Comparison of ENCODE assay signal across 24 cellular contexts in the genomic region with DNA sequence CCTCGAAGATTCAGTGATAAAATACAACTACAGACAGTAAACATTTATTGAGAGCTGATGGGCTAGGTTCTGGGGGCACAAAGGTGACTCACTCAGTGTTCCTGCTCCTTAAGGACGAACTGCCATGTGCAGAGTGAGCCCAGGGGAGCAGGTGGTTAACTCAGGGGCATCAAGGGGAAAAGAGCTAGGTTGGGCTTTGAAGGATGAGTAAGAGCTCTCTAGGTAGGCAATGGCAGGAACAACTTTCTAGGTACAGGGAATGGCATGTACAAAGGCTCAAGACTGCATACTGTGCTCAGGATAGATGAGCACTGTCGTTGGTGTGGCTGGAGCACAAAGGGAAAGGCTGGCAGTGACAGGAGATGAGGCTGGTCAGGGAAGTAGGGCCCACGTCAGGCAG. TPM values are rescaled to one million over a fixed set of nuclear protein-coding genes. Genes with fewer than 3 reads are reported as not detected.
DNase-seq lines count a peak whose midpoint lies in the region; ATAC-seq and TF ChIP-seq lines count a peak whose summit lies in the region.
"Had no signal": no experiment of that assay in that cellular context is flagged by ENCODE, and none has a peak within 500 bp of the region (broad histone marks: within the 10 kb centered on the region; RNA-seq: fewer than 3 reads in every experiment).

No MANE protein-coding gene starts in this region.

- H3K36me3 ChIP-seq in upper lobe of right lung (peaks cover 9% of the 10 kb centered on the region), ascending aorta (no peaks in the 10 kb centered on the region)
- H3K36me3 ChIP-seq: ovary had no signal

- POLR2A ChIA-PET in HEK293T (lab: Yijun Ruan, JAX), result interaction anchor here (1.3 kb wide), 1 partner anchor 16 kb away, joined by 4 read pairs; the partner anchor contains the start of gene EPB41

- CTCF ChIA-PET in activated naive CD4-positive, alpha-beta T cell treated with anti-CD3 and anti-CD28 coated beads for 36 hours (lab: Charles Lee), result interaction anchor here (1.5 kb wide), 1 partner anchor 136 kb away, joined by 4 read pairs; no protein-coding TSS in a partner anchor
- CTCF ChIA-PET in HEK293T (lab: Yijun Ruan, JAX), result interaction anchor here (1.5 kb wide), 1 partner anchor 20 kb away, joined by 3 read pairs; no protein-coding TSS in a partner anchor

- no peak for DNase-seq in activated naive CD4-positive, alpha-beta T cell treated with anti-CD3 and anti-CD28 coated beads, Interleukin-2, amount 50 U/mL, for 72 hours (ENCODE audit: low spot score in 2 of 2)
- DNase-seq in activated naive CD4-positive, alpha-beta T cell treated with anti-CD3 and anti-CD28 coated beads for 36 hours, result no peak
- DNase-seq in memory B cell (ENCODE audit: low spot score in 2 of 2), result no peak
- no peak for DNase-seq in upper lobe of right lung
- no peak for DNase-seq in HEK293T (ENCODE audit: extremely low spot score)
- no peak for DNase-seq in NCI-H524 treated with DMSO at 0.1 percent for 48 hours (lab: John Stamatoyannopoulos, UW)
- DNase-seq in ascending aorta (ENCODE audit: low spot score in 2 of 2), result no peak
- DNase-seq: activated CD4-positive, alpha-beta memory T cell treated with anti-CD3 and anti-CD28 coated beads for 36 hours; activated naive CD8-positive, alpha-beta T cell treated with anti-CD3 and anti-CD28 coated beads, Interleukin-2, amount 50 U/mL, for 24 hours; dorsolateral prefrontal cortex; islet precursor cell; NCI-H1048; NCI-H187 treated with DMSO at 0.1 percent for 48 hours; NCI-H526 treated with DMSO at 0.1 percent for 48 hours; stomach; tibial artery had no signal

- H3K27me3 Mint-ChIP-seq in activated naive CD4-positive, alpha-beta T cell treated with anti-CD3 and anti-CD28 coated beads for 36 hours (ENCODE audit: low read depth), result no peaks in the 10 kb centered on the region
- H3K27me3 Mint-ChIP-seq in activated T-helper 17 cell treated with anti-CD3 and anti-CD28 coated beads, Interleukin-2, amount 50 U/mL, for 72 hours, result no peaks in the 10 kb centered on the region
- no peaks in the 10 kb centered on the region for H3K27me3 Mint-ChIP-seq in memory B cell
- H3K27me3 Mint-ChIP-seq: activated CD4-positive, alpha-beta memory T cell treated with anti-CD3 and anti-CD28 coated beads for 36 hours; activated naive CD8-positive, alpha-beta T cell treated with anti-CD3 and anti-CD28 coated beads, Interleukin-2, amount 50 U/mL, for 24 hours; natural killer cell treated with Interleukin-12 subunit alpha and Interleukin-12 subunit beta and Interleukin-15 and Interleukin-18, amount 100 ng/mL, for 72 hours had no signal

- no peak overlapping the region for H3K4me3 ChIP-seq in upper lobe of right lung
- H3K4me3 ChIP-seq in ascending aorta, result no peak overlapping the region
- H3K4me3 ChIP-seq: A549, dorsolateral prefrontal cortex, ovary, skin epidermis, stomach, tibial artery had no signal

- H3K9me3 Mint-ChIP-seq in activated naive CD4-positive, alpha-beta T cell treated with anti-CD3 and anti-CD28 coated beads, Interleukin-2, amount 50 U/mL, for 72 hours, result no peaks in the 10 kb centered on the region
- no peaks in the 10 kb centered on the region for H3K9me3 Mint-ChIP-seq in activated naive CD4-positive, alpha-beta T cell treated with anti-CD3 and anti-CD28 coated beads for 36 hours
- no peaks in the 10 kb centered on the region for H3K9me3 Mint-ChIP-seq in activated T-helper 17 cell treated with anti-CD3 and anti-CD28 coated beads, Interleukin-2, amount 50 U/mL, for 72 hours
- H3K9me3 Mint-ChIP-seq in memory B cell, result no peaks in the 10 kb centered on the region
- H3K9me3 Mint-ChIP-seq: activated CD4-positive, alpha-beta memory T cell treated with anti-CD3 and anti-CD28 coated beads for 36 hours; activated naive CD8-positive, alpha-beta T cell treated with anti-CD3 and anti-CD28 coated beads, Interleukin-2, amount 50 U/mL, for 24 hours; natural killer cell treated with Interleukin-12 subunit alpha and Interleukin-12 subunit beta and Interleukin-15 and Interleukin-18, amount 100 ng/mL, for 72 hours had no signal

- H3K27me3 ChIP-seq in upper lobe of right lung (no peaks in the 10 kb centered on the region), ascending aorta (no peaks in the 10 kb centered on the region)
- H3K27me3 ChIP-seq: dorsolateral prefrontal cortex, ovary, stomach, tibial artery had no signal

- H3K4me1 ChIP-seq in upper lobe of right lung, result peaks cover 21% of the 10 kb centered on the region
- peaks cover 0 to 11% of the 10 kb centered on the region in 2 donors for H3K4me1 ChIP-seq in ascending aorta
- H3K4me1 ChIP-seq: A549 had no signal

- H3K9me3 ChIP-seq in upper lobe of right lung, result no peaks in the 10 kb centered on the region
- H3K9me3 ChIP-seq in ascending aorta, result no peaks in the 10 kb centered on the region
- H3K9me3 ChIP-seq: A549, ovary, stomach, tibial artery had no signal

- no peak overlapping the region for H3K4me3 Mint-ChIP-seq in activated naive CD4-positive, alpha-beta T cell treated with anti-CD3 and anti-CD28 coated beads for 36 hours
- no peak overlapping the region for H3K4me3 Mint-ChIP-seq in activated T-helper 17 cell treated with anti-CD3 and anti-CD28 coated beads, Interleukin-2, amount 50 U/mL, for 72 hours
- H3K4me3 Mint-ChIP-seq in memory B cell, result no peak overlapping the region
- H3K4me3 Mint-ChIP-seq: activated CD4-positive, alpha-beta memory T cell treated with anti-CD3 and anti-CD28 coated beads for 36 hours; activated naive CD8-positive, alpha-beta T cell treated with anti-CD3 and anti-CD28 coated beads, Interleukin-2, amount 50 U/mL, for 24 hours; natural killer cell treated with Interleukin-12 subunit alpha and Interleukin-12 subunit beta and Interleukin-15 and Interleukin-18, amount 100 ng/mL, for 72 hours had no signal

- no peak for TF ChIP-seq CTCF in upper lobe of right lung (IDR thresholded peaks at IDR 0.05)
- no peak for TF ChIP-seq CTCF in ascending aorta (IDR thresholded peaks at IDR 0.05)

- peak overlapping the region; percentile 17 for H3K27ac ChIP-seq in upper lobe of right lung
- H3K27ac ChIP-seq in ascending aorta, result no peak overlapping the region
- H3K27ac ChIP-seq: A549, dorsolateral prefrontal cortex, epithelial cell of prostate, skin epidermis, tibial artery had no signal

- H3K27ac Mint-ChIP-seq in activated naive CD4-positive, alpha-beta T cell treated with anti-CD3 and anti-CD28 coated beads, Interleukin-2, amount 50 U/mL, for 72 hours, result peak overlapping the region; percentile 39 to 70
- H3K27ac Mint-ChIP-seq in activated naive CD4-positive, alpha-beta T cell treated with anti-CD3 and anti-CD28 coated beads for 36 hours, result no peak overlapping the region
- peak overlapping the region; percentile 76 for H3K27ac Mint-ChIP-seq in activated T-helper 17 cell treated with anti-CD3 and anti-CD28 coated beads, Interleukin-2, amount 50 U/mL, for 72 hours
- peak overlapping the region; percentile 76 for H3K27ac Mint-ChIP-seq in memory B cell
- H3K27ac Mint-ChIP-seq: activated CD4-positive, alpha-beta memory T cell treated with anti-CD3 and anti-CD28 coated beads for 36 hours; activated naive CD8-positive, alpha-beta T cell treated with anti-CD3 and anti-CD28 coated beads, Interleukin-2, amount 50 U/mL, for 24 hours; natural killer cell treated with Interleukin-12 subunit alpha and Interleukin-12 subunit beta and Interleukin-15 and Interleukin-18, amount 100 ng/mL, for 72 hours had no signal

- no peaks in the 10 kb centered on the region for H3K36me3 Mint-ChIP-seq in activated naive CD4-positive, alpha-beta T cell treated with anti-CD3 and anti-CD28 coated beads, Interleukin-2, amount 50 U/mL, for 72 hours
- H3K36me3 Mint-ChIP-seq in activated naive CD4-positive, alpha-beta T cell treated with anti-CD3 and anti-CD28 coated beads for 36 hours (ENCODE audit: low read depth), result peaks cover 3% of the 10 kb centered on the region
- peaks cover 8% of the 10 kb centered on the region for H3K36me3 Mint-ChIP-seq in activated T-helper 17 cell treated with anti-CD3 and anti-CD28 coated beads, Interleukin-2, amount 50 U/mL, for 72 hours (ENCODE audit: low read depth)
- H3K36me3 Mint-ChIP-seq in memory B cell, result peaks cover 3% of the 10 kb centered on the region

- intact Hi-C loops in activated naive CD4-positive, alpha-beta T cell treated with anti-CD3 and anti-CD28 coated beads for 36 hours (cut with micrococcal nuclease), result no loop called here
- intact Hi-C loops in upper lobe of right lung (cut with DNase I), result no loop called here
- intact Hi-C loops in ascending aorta (cut with DNase I), result no loop called here

- ATAC-seq in activated naive CD4-positive, alpha-beta T cell treated with anti-CD3 and anti-CD28 coated beads, Interleukin-2, amount 50 U/mL, for 72 hours, result no peak
- ATAC-seq in activated T-helper 17 cell treated with anti-CD3 and anti-CD28 coated beads, Interleukin-2, amount 50 U/mL, for 72 hours (replicated peaks), result no peak
- ATAC-seq in memory B cell (ENCODE audit: low read depth), result no peak
- ATAC-seq in upper lobe of right lung, result no peak
- ATAC-seq: A549; activated CD4-positive, CD25-positive, alpha-beta regulatory T cell treated with anti-CD3 and anti-CD28 coated beads, Interleukin-2, amount 50 U/mL, for 24 hours; activated naive CD8-positive, alpha-beta T cell treated with anti-CD3 and anti-CD28 coated beads, Interleukin-2, amount 50 U/mL, for 24 hours; natural killer cell treated with Interleukin-12 subunit alpha and Interleukin-12 subunit beta and Interleukin-15 and Interleukin-18, amount 100 ng/mL, for 72 hours; Panc1 had no signal

- peaks cover 33% of the 10 kb centered on the region for H3K4me1 Mint-ChIP-seq in activated naive CD4-positive, alpha-beta T cell treated with anti-CD3 and anti-CD28 coated beads for 36 hours (ENCODE audit: low read depth)
- peaks cover 27% of the 10 kb centered on the region for H3K4me1 Mint-ChIP-seq in activated T-helper 17 cell treated with anti-CD3 and anti-CD28 coated beads, Interleukin-2, amount 50 U/mL, for 72 hours
- peaks cover 40% of the 10 kb centered on the region for H3K4me1 Mint-ChIP-seq in memory B cell

TF ChIP-seq in HEK293T, 16 proteins besides CTCF, POLR2A, EP300 and RAD21:
- no peak for TF ChIP-seq FOXA1 (IDR thresholded peaks at IDR 0.05)
- no peak for TF ChIP-seq ARNT (IDR thresholded peaks at IDR 0.05)
- TF ChIP-seq SP1 (IDR thresholded peaks at IDR 0.05), result no peak
- TF ChIP-seq L3MBTL2 (conservative IDR thresholded peaks at IDR 0.05), result no peak
- TF ChIP-seq CTBP1 (IDR thresholded peaks at IDR 0.05; ENCODE audit: borderline replicate concordance), result no peak
- TF ChIP-seq BHLHE40 (IDR thresholded peaks at IDR 0.05; ENCODE audit: borderline replicate concordance), result no peak
- no peak for TF ChIP-seq ZNF384 (IDR thresholded peaks at IDR 0.05)
TF ChIP-seq in HEK293T: peak in this region for 0.

RNA-seq across cellular contexts. Expression of gene EPB41, which starts 16.6 kb away (rescaled TPM):
- 10 to 100 TPM; 60.5 to 83.4 TPM for total RNA-seq in activated naive CD4-positive, alpha-beta T cell treated with anti-CD3 and anti-CD28 coated beads, Interleukin-2, amount 50 U/mL, for 72 hours
- total RNA-seq in activated naive CD4-positive, alpha-beta T cell treated with anti-CD3 and anti-CD28 coated beads for 36 hours, result 100 to 1,000 TPM in 1 of 2 experiments, 10 to 100 TPM in 1; 97.4 to 100 TPM
- total RNA-seq in activated T-helper 17 cell treated with anti-CD3 and anti-CD28 coated beads, Interleukin-2, amount 50 U/mL, for 72 hours, result 10 to 100 TPM; 40.0 to 63.2 TPM
- total RNA-seq in upper lobe of right lung, result 67.0 TPM
- total RNA-seq in ascending aorta, result 47.6 TPM
